1 cellular context compared by ENCODE assay signal in the genomic region with DNA sequence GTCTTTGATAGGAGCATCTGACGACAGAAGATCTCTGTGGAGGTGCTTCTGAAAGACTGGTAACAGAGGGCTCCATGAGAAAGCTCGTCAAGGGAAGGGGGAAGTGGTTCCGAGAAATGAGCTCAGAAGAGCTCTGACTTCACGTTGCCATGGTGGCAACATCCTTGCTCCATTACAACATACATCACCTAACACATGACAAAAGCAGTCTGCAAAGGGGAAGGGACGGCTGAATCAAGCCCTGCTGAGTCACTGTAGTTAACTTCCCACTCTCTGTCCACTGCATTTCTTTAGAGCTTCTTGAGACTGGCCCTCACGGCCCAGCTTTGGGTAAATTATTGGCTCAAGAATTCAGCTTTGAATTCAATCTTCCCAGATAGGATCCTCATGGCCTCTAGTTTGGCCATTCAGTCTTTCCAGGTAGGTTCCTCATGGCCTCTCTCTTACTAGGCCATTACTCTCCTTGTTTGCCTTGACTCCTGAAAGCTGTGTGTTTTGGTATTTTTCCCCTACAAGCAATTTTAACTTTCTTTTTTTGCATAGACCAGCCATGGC.
TF ChIP-seq lines count a peak whose summit lies in the region.

No MANE protein-coding gene starts in this region.

TF ChIP-seq in K562, 482 proteins besides CTCF, POLR2A, EP300 and RAD21 (continued from another document):
- TF ChIP-seq ARID1B (IDR thresholded peaks at IDR 0.05) = peak; percentile 64
- TF ChIP-seq U2AF2 (optimal IDR thresholded peaks at IDR 0.05; ENCODE audit: low read depth, low read length) = no peak
- TF ChIP-seq EHMT2 (IDR thresholded peaks at IDR 0.05) = peak; percentile 47
- TF ChIP-seq RAD51 (IDR thresholded peaks at IDR 0.05; ENCODE audit: borderline replicate concordance, low read depth) = peak; percentile 17; the same call in 1 of the 2 replicates
- no peak for TF ChIP-seq ETS2 (tag; IDR thresholded peaks at IDR 0.05; ENCODE audit: borderline replicate concordance, poor library complexity, severe bottlenecking)
- TF ChIP-seq CREBBP (IDR thresholded peaks at IDR 0.05; ENCODE audit: low read depth, low read length) = no peak
- TF ChIP-seq MAFG (tag; conservative IDR thresholded peaks at IDR 0.05) = peak; percentile 95
- no peak for TF ChIP-seq CHCHD3 (CRISPR knock-in tag; IDR thresholded peaks at IDR 0.05)
- no peak for TF ChIP-seq SNAPC5 (CRISPR knock-in tag; IDR thresholded peaks at IDR 0.05)
- no peak for TF ChIP-seq NFIX (CRISPR knock-in tag; IDR thresholded peaks at IDR 0.05; ENCODE audit: low read depth)
- TF ChIP-seq GABPA (tag; conservative IDR thresholded peaks at IDR 0.05; ENCODE audit: low read depth) = peak; percentile 61
- peak; percentile 97 for TF ChIP-seq C11orf30 (IDR thresholded peaks at IDR 0.05; ENCODE audit: low read depth)
- no peak for TF ChIP-seq NR2C2 (CRISPR knock-in tag; IDR thresholded peaks at IDR 0.05)
- peak; percentile 59; the same call in 1 of the 2 replicates for TF ChIP-seq NR2C2 (tag; IDR thresholded peaks at IDR 0.05)
- no peak for TF ChIP-seq ZNF696 (CRISPR knock-in tag; conservative IDR thresholded peaks at IDR 0.05)
- no peak for TF ChIP-seq E2F4 (CRISPR knock-in tag; IDR thresholded peaks at IDR 0.05; ENCODE audit: low read depth)
- TF ChIP-seq, protein P1, sequence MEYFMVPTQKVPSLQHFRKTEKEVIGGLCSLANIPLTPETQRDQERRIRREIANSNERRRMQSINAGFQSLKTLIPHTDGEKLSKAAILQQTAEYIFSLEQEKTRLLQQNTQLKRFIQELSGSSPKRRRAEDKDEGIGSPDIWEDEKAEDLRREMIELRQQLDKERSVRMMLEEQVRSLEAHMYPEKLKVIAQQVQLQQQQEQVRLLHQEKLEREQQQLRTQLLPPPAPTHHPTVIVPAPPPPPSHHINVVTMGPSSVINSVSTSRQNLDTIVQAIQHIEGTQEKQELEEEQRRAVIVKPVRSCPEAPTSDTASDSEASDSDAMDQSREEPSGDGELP (CRISPR knock-in tag; IDR thresholded peaks at IDR 0.05; ENCODE audit: borderline replicate concordance) = peak; percentile 42; the same call in 1 of the 2 replicates
- peak; percentile 39 for TF ChIP-seq KDM5B (IDR thresholded peaks at IDR 0.05; ENCODE audit: insufficient replicate concordance, low read depth, low read length)
- no peak for TF ChIP-seq SNIP1 (IDR thresholded peaks at IDR 0.05; ENCODE audit: low read depth)
- TF ChIP-seq RREB1 (CRISPR knock-in tag; IDR thresholded peaks at IDR 0.05) = peak; percentile 98
- TF ChIP-seq, protein P2, sequence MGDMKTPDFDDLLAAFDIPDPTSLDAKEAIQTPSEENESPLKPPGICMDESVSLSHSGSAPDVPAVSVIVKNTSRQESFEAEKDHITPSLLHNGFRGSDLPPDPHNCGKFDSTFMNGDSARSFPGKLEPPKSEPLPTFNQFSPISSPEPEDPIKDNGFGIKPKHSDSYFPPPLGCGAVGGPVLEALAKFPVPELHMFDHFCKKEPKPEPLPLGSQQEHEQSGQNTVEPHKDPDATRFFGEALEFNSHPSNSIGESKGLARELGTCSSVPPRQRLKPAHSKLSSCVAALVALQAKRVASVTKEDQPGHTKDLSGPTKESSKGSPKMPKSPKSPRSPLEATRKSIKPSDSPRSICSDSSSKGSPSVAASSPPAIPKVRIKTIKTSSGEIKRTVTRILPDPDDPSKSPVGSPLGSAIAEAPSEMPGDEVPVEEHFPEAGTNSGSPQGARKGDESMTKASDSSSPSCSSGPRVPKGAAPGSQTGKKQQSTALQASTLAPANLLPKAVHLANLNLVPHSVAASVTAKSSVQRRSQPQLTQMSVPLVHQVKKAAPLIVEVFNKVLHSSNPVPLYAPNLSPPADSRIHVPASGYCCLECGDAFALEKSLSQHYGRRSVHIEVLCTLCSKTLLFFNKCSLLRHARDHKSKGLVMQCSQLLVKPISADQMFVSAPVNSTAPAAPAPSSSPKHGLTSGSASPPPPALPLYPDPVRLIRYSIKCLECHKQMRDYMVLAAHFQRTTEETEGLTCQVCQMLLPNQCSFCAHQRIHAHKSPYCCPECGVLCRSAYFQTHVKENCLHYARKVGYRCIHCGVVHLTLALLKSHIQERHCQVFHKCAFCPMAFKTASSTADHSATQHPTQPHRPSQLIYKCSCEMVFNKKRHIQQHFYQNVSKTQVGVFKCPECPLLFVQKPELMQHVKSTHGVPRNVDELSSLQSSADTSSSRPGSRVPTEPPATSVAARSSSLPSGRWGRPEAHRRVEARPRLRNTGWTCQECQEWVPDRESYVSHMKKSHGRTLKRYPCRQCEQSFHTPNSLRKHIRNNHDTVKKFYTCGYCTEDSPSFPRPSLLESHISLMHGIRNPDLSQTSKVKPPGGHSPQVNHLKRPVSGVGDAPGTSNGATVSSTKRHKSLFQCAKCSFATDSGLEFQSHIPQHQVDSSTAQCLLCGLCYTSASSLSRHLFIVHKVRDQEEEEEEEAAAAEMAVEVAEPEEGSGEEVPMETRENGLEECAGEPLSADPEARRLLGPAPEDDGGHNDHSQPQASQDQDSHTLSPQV (IDR thresholded peaks at IDR 0.05) = peak; percentile 79
- peak; percentile 41; the same call in 1 of the 2 replicates for TF ChIP-seq ZFX (CRISPR knock-in tag; IDR thresholded peaks at IDR 0.05)
- TF ChIP-seq ZHX1 (conservative IDR thresholded peaks at IDR 0.05; ENCODE audit: low read length) = 0 out of 2 replicates have a peak, but pooled peaks have one; percentile 46
